Comparison of ENCODE assay signal across 1 cellular context in the genomic region with DNA sequence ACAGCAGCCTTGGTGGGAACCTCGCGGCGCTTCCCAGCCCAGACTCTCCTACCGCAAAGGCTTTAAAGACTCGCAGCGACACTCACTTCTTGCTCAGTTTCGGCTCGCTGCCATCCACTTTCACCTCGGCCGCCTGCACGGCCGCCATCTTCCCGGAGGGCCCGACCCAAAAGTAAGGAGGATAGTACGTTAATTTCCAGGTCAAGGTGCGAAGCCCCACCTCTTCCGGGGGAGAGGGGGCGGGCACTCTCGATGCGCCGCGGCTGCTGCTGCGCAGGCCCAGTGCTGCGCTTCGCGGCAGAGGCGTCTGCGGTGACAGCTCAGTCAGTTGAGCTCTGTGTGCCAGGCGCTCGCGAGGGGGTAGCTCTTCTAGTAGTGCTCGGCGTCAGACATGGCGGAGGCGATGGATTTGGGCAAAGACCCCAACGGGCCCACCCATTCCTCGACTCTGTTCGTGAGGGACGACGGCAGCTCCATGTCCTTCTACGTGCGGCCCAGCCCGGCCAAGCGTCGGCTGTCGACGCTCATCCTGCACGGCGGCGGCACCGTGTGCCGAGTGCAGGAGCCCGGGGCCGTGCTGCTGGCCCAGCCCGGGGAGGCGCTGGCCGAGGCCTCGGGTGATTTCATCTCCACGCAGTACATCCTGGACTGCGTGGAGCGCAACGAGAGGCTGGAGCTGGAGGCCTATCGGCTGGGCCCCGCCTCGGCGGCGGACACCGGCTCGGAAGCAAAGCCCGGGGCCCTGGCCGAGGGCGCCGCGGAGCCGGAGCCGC.
A peak's percentile ranks its signal among the peaks of the same experiment; 100 is the strongest.
TF ChIP-seq lines count a peak whose summit lies in the region.

A gene (minus strand): TSS at position 174 of the 773 bp plus-strand sequence. CDS start 26 bp downstream, at position 148.
A gene with protein sequence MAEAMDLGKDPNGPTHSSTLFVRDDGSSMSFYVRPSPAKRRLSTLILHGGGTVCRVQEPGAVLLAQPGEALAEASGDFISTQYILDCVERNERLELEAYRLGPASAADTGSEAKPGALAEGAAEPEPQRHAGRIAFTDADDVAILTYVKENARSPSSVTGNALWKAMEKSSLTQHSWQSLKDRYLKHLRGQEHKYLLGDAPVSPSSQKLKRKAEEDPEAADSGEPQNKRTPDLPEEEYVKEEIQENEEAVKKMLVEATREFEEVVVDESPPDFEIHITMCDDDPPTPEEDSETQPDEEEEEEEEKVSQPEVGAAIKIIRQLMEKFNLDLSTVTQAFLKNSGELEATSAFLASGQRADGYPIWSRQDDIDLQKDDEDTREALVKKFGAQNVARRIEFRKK (plus strand): TSS at position 282 of the 773 bp plus-strand sequence. CDS start 110 bp downstream, at position 392.

TF ChIP-seq in WTC11, 78 proteins besides CTCF, POLR2A, EP300 and RAD21 (continued from another document):
- TF ChIP-seq, protein P1, sequence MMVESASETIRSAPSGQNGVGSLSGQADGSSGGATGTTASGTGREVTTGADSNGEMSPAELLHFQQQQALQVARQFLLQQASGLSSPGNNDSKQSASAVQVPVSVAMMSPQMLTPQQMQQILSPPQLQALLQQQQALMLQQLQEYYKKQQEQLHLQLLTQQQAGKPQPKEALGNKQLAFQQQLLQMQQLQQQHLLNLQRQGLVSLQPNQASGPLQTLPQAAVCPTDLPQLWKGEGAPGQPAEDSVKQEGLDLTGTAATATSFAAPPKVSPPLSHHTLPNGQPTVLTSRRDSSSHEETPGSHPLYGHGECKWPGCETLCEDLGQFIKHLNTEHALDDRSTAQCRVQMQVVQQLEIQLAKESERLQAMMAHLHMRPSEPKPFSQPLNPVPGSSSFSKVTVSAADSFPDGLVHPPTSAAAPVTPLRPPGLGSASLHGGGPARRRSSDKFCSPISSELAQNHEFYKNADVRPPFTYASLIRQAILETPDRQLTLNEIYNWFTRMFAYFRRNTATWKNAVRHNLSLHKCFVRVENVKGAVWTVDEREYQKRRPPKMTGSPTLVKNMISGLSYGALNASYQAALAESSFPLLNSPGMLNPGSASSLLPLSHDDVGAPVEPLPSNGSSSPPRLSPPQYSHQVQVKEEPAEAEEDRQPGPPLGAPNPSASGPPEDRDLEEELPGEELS (CRISPR knock-in tag; IDR thresholded peaks at IDR 0.05) = no peak; the same call in 1 of the 2 replicates
- TF ChIP-seq, protein P2, sequence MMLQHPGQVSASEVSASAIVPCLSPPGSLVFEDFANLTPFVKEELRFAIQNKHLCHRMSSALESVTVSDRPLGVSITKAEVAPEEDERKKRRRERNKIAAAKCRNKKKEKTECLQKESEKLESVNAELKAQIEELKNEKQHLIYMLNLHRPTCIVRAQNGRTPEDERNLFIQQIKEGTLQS (CRISPR knock-in tag; conservative IDR thresholded peaks at IDR 0.05) = no peak
- no peak for TF ChIP-seq ZNF219 (CRISPR knock-in tag; IDR thresholded peaks at IDR 0.05; ENCODE audit: borderline replicate concordance)
- peak; percentile 27; the same call in 1 of the 2 replicates for TF ChIP-seq GABPB1 (CRISPR knock-in tag; IDR thresholded peaks at IDR 0.05)
- TF ChIP-seq ZNF138 (CRISPR knock-in tag; conservative IDR thresholded peaks at IDR 0.05) = no peak
- TF ChIP-seq ZBTB21 (CRISPR knock-in tag; IDR thresholded peaks at IDR 0.05; ENCODE audit: borderline replicate concordance) = no peak
- peak; percentile 93 for TF ChIP-seq SP1 (CRISPR knock-in tag; conservative IDR thresholded peaks at IDR 0.05)
- TF ChIP-seq ESRRA (CRISPR knock-in tag; IDR thresholded peaks at IDR 0.05; ENCODE audit: borderline replicate concordance) = 0 out of 2 replicates have a peak, but pooled peaks have one; percentile 12
- no peak for TF ChIP-seq TCF7 (CRISPR knock-in tag; IDR thresholded peaks at IDR 0.05; ENCODE audit: low read depth)
- TF ChIP-seq, protein P3, sequence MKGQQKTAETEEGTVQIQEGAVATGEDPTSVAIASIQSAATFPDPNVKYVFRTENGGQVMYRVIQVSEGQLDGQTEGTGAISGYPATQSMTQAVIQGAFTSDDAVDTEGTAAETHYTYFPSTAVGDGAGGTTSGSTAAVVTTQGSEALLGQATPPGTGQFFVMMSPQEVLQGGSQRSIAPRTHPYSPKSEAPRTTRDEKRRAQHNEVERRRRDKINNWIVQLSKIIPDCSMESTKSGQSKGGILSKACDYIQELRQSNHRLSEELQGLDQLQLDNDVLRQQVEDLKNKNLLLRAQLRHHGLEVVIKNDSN (CRISPR knock-in tag; IDR thresholded peaks at IDR 0.05) = peak; percentile 54; the same call in 1 of the 2 replicates
- TF ChIP-seq, protein P4, sequence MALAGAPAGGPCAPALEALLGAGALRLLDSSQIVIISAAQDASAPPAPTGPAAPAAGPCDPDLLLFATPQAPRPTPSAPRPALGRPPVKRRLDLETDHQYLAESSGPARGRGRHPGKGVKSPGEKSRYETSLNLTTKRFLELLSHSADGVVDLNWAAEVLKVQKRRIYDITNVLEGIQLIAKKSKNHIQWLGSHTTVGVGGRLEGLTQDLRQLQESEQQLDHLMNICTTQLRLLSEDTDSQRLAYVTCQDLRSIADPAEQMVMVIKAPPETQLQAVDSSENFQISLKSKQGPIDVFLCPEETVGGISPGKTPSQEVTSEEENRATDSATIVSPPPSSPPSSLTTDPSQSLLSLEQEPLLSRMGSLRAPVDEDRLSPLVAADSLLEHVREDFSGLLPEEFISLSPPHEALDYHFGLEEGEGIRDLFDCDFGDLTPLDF (CRISPR knock-in tag; IDR thresholded peaks at IDR 0.05) = no peak
- TF ChIP-seq, protein P5, sequence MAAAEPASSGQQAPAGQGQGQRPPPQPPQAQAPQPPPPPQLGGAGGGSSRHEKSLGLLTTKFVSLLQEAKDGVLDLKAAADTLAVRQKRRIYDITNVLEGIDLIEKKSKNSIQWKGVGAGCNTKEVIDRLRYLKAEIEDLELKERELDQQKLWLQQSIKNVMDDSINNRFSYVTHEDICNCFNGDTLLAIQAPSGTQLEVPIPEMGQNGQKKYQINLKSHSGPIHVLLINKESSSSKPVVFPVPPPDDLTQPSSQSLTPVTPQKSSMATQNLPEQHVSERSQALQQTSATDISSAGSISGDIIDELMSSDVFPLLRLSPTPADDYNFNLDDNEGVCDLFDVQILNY (CRISPR knock-in tag; IDR thresholded peaks at IDR 0.05) = peak; percentile 61; the same call in 1 of the 2 replicates
- peak; percentile 58; the same call in 1 of the 2 replicates for TF ChIP-seq ATF1 (CRISPR knock-in tag; IDR thresholded peaks at IDR 0.05)
- no peak; the same call in 1 of the 2 replicates for TF ChIP-seq CREM (CRISPR knock-in tag; IDR thresholded peaks at IDR 0.05)
- peak; percentile 41; the same call in 1 of the 2 replicates for TF ChIP-seq NFE2L1 (CRISPR knock-in tag; IDR thresholded peaks at IDR 0.05)
- TF ChIP-seq ETV6 (CRISPR knock-in tag; IDR thresholded peaks at IDR 0.05) = 0 out of 2 replicates have a peak, but pooled peaks have one; percentile 25
TF ChIP-seq in WTC11: peak in this region for 17.
